Comparison of ENCODE assay signal across 35 cellular contexts in genomic region chr1:48946070-48946469, GRCh38.
"Had no signal": no experiment of that assay in that cellular context is flagged by ENCODE, and none has a peak within 500 bp of the region (broad histone marks: within the 10 kb centered on the region; RNA-seq: fewer than 3 reads in every experiment).

No MANE protein-coding gene starts in this region.

- DNase-seq: Karpas-422, Kasumi-1, KG1, MG63, MM.1S, MV-4-11, NCI-H1048, NCI-H1092, NCI-H1092 treated with DMSO at 0.1 percent for 48 hours, NCI-H1105, NCI-H1105 treated with DMSO at 0.1 percent for 48 hours, NCI-H1417, NCI-H1417 treated with DMSO at 0.1 percent for 48 hours, NCI-H1436, NCI-H1436 treated with DMSO at 0.1 percent for 48 hours, NCI-H146, NCI-H1694, NCI-H1694 treated with DMSO at 0.1 percent for 48 hours, NCI-H187, NCI-H187 treated with DMSO at 0.1 percent for 48 hours, NCI-H1930, NCI-H2029 treated with DMSO at 0.1 percent for 48 hours, NCI-H2081, NCI-H2081 treated with DMSO at 0.1 percent for 48 hours, NCI-H2107, NCI-H2171, NCI-H2171 treated with DMSO at 0.1 percent for 48 hours, NCI-H2227 treated with DMSO at 0.1 percent for 48 hours, NCI-H226, NCI-H345, NCI-H446, NCI-H446 treated with DMSO at 0.1 percent for 48 hours, NCI-H510A, NCI-H510A treated with DMSO at 0.1 percent for 48 hours had no signal

- H3K27ac ChIP-seq: KMS-11 had no signal

- H3K27me3 ChIP-seq: MG63 had no signal

- H3K4me2 ChIP-seq: KMS-11 had no signal

- H3K36me3 ChIP-seq: MG63 had no signal

- H3K9me3 ChIP-seq: MG63 had no signal

- H3K4me3 ChIP-seq: MG63 had no signal

- H3K9ac ChIP-seq: KMS-11 had no signal
